In the genomic region with DNA sequence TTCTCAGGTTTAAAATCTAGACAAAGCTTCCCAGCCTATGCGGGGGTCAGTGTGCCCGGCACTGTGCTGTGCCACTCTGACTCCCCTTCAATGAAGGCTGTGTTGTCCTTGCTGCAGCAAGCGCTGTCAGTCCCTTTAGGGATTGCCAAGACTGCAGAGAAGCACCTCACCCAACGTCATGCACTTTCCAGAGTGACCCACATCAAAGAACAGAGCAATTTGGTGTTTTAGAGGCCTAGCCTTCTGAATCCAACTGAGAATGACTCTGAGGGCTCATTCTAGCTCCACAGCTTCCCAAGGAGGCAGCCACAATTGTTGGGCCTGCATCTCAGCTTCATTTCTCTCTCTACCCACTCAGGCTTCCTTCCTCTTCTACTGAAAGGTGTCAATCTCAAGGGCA, we compare ENCODE assay signal across 26 cellular contexts. TPM values are rescaled to one million over a fixed set of nuclear protein-coding genes. Genes with fewer than 3 reads are reported as not detected.
A peak's percentile ranks its signal among the peaks of the same experiment; 100 is the strongest.
DNase-seq lines count a peak whose midpoint lies in the region; ATAC-seq and TF ChIP-seq lines count a peak whose summit lies in the region.
"Had no signal": no experiment of that assay in that cellular context is flagged by ENCODE, and none has a peak within 500 bp of the region (broad histone marks: within the 10 kb centered on the region; RNA-seq: fewer than 3 reads in every experiment).

No MANE protein-coding gene starts in this region.

- H4K5ac ChIP-seq in mesendoderm (ENCODE audit: low read length), result no peak overlapping the region

- TF ChIP-seq CTCF in natural killer cell (IDR thresholded peaks at IDR 0.05) (no peak), transverse colon (IDR thresholded peaks at IDR 0.05) (no peak), suprapubic skin (IDR thresholded peaks at IDR 0.05) (no peak)

- H2BK15ac ChIP-seq in mesendoderm (replicated peaks; ENCODE audit: low read depth), result no peak overlapping the region

- intact Hi-C loops in natural killer cell (cut with micrococcal nuclease), result no loop called here
- intact Hi-C loops in transverse colon (cut with DNase I; ENCODE audit: low total_unique reads), result no loop called here

- no peaks in the 10 kb centered on the region for H3K79me2 ChIP-seq in mesendoderm (ENCODE audit: control insufficient read depth, insufficient read depth, low read length)

- H3K4me3 ChIP-seq in SK-N-MC, result peak overlapping the region; percentile 5; the same call in 1 of the 2 replicates
- H3K4me3 ChIP-seq in mesendoderm (ENCODE audit: low read length), result no peak overlapping the region
- no peak overlapping the region for H3K4me3 ChIP-seq in transverse colon
- H3K4me3 ChIP-seq in suprapubic skin, result no peak overlapping the region
- H3K4me3 ChIP-seq: ascending aorta, K562, thoracic aorta had no signal

- H3K4me2 ChIP-seq in mesendoderm (ENCODE audit: low read length), result no peak overlapping the region

- no peak overlapping the region for H3K23ac ChIP-seq in mesendoderm (ENCODE audit: low read length)

- H3K4me1 ChIP-seq in mesendoderm (ENCODE audit: control insufficient read depth, low read depth, low read length), result no peaks in the 10 kb centered on the region
- H3K4me1 ChIP-seq in transverse colon, result peaks cover 0 to 20% (median 5%) of the 10 kb centered on the region in 4 donors
- peaks cover 6% of the 10 kb centered on the region for H3K4me1 ChIP-seq in suprapubic skin

- H3K9ac ChIP-seq in SK-N-MC (ENCODE audit: insufficient read length) (no peak overlapping the region), mesendoderm (ENCODE audit: low read length) (no peak overlapping the region)

- ATAC-seq in natural killer cell, result no peak
- ATAC-seq in natural killer cell treated with Interleukin-12 subunit alpha and Interleukin-12 subunit beta and Interleukin-15 and Interleukin-18, amount 100 ng/mL, for 72 hours, result no peak
- ATAC-seq: activated CD4-positive, CD25-positive, alpha-beta regulatory T cell treated with anti-CD3 and anti-CD28 coated beads, Interleukin-2, amount 50 U/mL, for 24 hours; K562; Panc1; stimulated activated effector memory CD8-positive, alpha-beta T cell treated with anti-CD3 and anti-CD28 coated beads, Interleukin-12 subunit alpha, Interleukin-12 subunit beta, amount 100 ng/mL, for 72 hours; T-cell had no signal

- no peak overlapping the region for H2BK5ac ChIP-seq in mesendoderm (ENCODE audit: low read length)

- WGBS in mesendoderm (ENCODE audit: extremely low coverage, insufficient coverage, low lambda C conversion rate), result no CpG with 5 or more reads among the region's 4 CpGs
- 68 to 100% methylated on average over 3 to 4 of the region's 4 CpGs for WGBS in transverse colon (ENCODE audit: low coverage in 1 of 2), 2 donors
- WGBS in suprapubic skin, result 63% methylated on average over 4 of the region's 4 CpGs

- H2BK120ac ChIP-seq in mesendoderm (ENCODE audit: low read depth, low read length), result no peak overlapping the region

- TF ChIP-seq EP300 in transverse colon (IDR thresholded peaks at IDR 0.05; ENCODE audit: low read depth) (no peak), suprapubic skin (IDR thresholded peaks at IDR 0.05) (no peak)

- TF ChIP-seq POLR2A in transverse colon (IDR thresholded peaks at IDR 0.05) (no peak), suprapubic skin (IDR thresholded peaks at IDR 0.05) (no peak)

- H3K36me3 Mint-ChIP-seq in natural killer cell, result no peaks in the 10 kb centered on the region
- H3K36me3 Mint-ChIP-seq in natural killer cell treated with Interleukin-12 subunit alpha and Interleukin-12 subunit beta and Interleukin-15 and Interleukin-18, amount 100 ng/mL, for 72 hours, result peaks cover 7% of the 10 kb centered on the region
- H3K36me3 Mint-ChIP-seq: stimulated activated effector memory CD8-positive, alpha-beta T cell treated with anti-CD3 and anti-CD28 coated beads, Interleukin-12 subunit alpha, Interleukin-12 subunit beta, amount 100 ng/mL, for 72 hours had no signal

- peaks cover 0 to 3% of the 10 kb centered on the region in 2 donors for H3K9me3 Mint-ChIP-seq in natural killer cell
- H3K9me3 Mint-ChIP-seq in natural killer cell treated with Interleukin-12 subunit alpha and Interleukin-12 subunit beta and Interleukin-15 and Interleukin-18, amount 100 ng/mL, for 72 hours, result peaks cover 6% of the 10 kb centered on the region

- H3K56ac ChIP-seq in mesendoderm (ENCODE audit: low read length), result peak overlapping the region; percentile 44

- in situ Hi-C loops in transverse colon (cut with MboI; ENCODE audit: low pct_ligation_motif_present in 1 of 4, low pct_unique_long_range_greater_than_20kb in 1 of 4, low sequenced_read_pairs in 3 of 4), result no loop called here

- H2AK5ac ChIP-seq in mesendoderm (ENCODE audit: low read length), result peak overlapping the region; percentile 14

- H3K36me3 ChIP-seq in SK-N-MC (ENCODE audit: insufficient read depth, low read length) (no peaks in the 10 kb centered on the region), mesendoderm (ENCODE audit: control insufficient read depth, insufficient read depth, low read length) (no peaks in the 10 kb centered on the region), transverse colon (no peaks in the 10 kb centered on the region), suprapubic skin (no peaks in the 10 kb centered on the region)
- H3K36me3 ChIP-seq: ascending aorta, thoracic aorta had no signal

- H3K27me3 ChIP-seq in mesendoderm (ENCODE audit: insufficient read depth, low read length, poor library complexity) (no peaks in the 10 kb centered on the region), transverse colon (no peaks in the 10 kb centered on the region), suprapubic skin (no peaks in the 10 kb centered on the region)
- H3K27me3 ChIP-seq: ascending aorta had no signal

- no peak overlapping the region for H4K8ac ChIP-seq in mesendoderm (ENCODE audit: low read depth, low read length)

- H3K27ac Mint-ChIP-seq in natural killer cell, result peak overlapping the region; percentile 53 to 81
- H3K27ac Mint-ChIP-seq in natural killer cell treated with Interleukin-12 subunit alpha and Interleukin-12 subunit beta and Interleukin-15 and Interleukin-18, amount 100 ng/mL, for 72 hours, result peak overlapping the region in 1 of 2 donors; percentile 82
- H3K27ac Mint-ChIP-seq: activated naive CD4-positive, alpha-beta T cell treated with anti-CD3 and anti-CD28 coated beads, Interleukin-2, amount 50 U/mL, for 24 hours; activated T-helper 1 cell treated with anti-CD3 and anti-CD28 coated beads, Interleukin-12 subunit alpha, Interleukin-12 subunit beta, Interleukin-2, Interleukin-4 antibody, amounts not matched to agents 30 ng/mL and 10 ng/mL and 1 ng/mL, durations not matched to agents 14 hours and 24 hours and 36 hours; HFFc6; stimulated activated effector memory CD8-positive, alpha-beta T cell treated with anti-CD3 and anti-CD28 coated beads, Interleukin-12 subunit alpha, Interleukin-12 subunit beta, amount 100 ng/mL, for 72 hours; T-cell had no signal

- H3K27me3 Mint-ChIP-seq in natural killer cell (ENCODE audit: low read depth in 2 of 2), result no peaks in the 10 kb centered on the region
- no peaks in the 10 kb centered on the region for H3K27me3 Mint-ChIP-seq in natural killer cell treated with Interleukin-12 subunit alpha and Interleukin-12 subunit beta and Interleukin-15 and Interleukin-18, amount 100 ng/mL, for 72 hours
- H3K27me3 Mint-ChIP-seq: activated naive CD4-positive, alpha-beta T cell treated with anti-CD3 and anti-CD28 coated beads, Interleukin-2, amount 50 U/mL, for 24 hours; CD4-positive, CD25-positive, alpha-beta regulatory T cell; T-cell had no signal

- no peak overlapping the region for H3K4me3 Mint-ChIP-seq in natural killer cell
- H3K4me3 Mint-ChIP-seq in natural killer cell treated with Interleukin-12 subunit alpha and Interleukin-12 subunit beta and Interleukin-15 and Interleukin-18, amount 100 ng/mL, for 72 hours, result no peak overlapping the region
- H3K4me3 Mint-ChIP-seq: activated naive CD4-positive, alpha-beta T cell treated with anti-CD3 and anti-CD28 coated beads, Interleukin-2, amount 50 U/mL, for 24 hours; activated T-helper 1 cell treated with anti-CD3 and anti-CD28 coated beads, Interleukin-12 subunit alpha, Interleukin-12 subunit beta, Interleukin-2, Interleukin-4 antibody, amounts not matched to agents 30 ng/mL and 10 ng/mL and 1 ng/mL, durations not matched to agents 14 hours and 24 hours and 36 hours; CD4-positive, CD25-positive, alpha-beta regulatory T cell; HFFc6; stimulated activated effector memory CD8-positive, alpha-beta T cell treated with anti-CD3 and anti-CD28 coated beads, Interleukin-12 subunit alpha, Interleukin-12 subunit beta, amount 100 ng/mL, for 72 hours; T-cell had no signal

- no peaks in the 10 kb centered on the region for H3K79me1 ChIP-seq in mesendoderm (ENCODE audit: low read length)

- H3K4ac ChIP-seq in mesendoderm (ENCODE audit: low read depth, low read length), result no peak overlapping the region

- DNase-seq in natural killer cell (no peak), SK-N-MC (ENCODE audit: low read depth, low spot score) (no peak), mesendoderm (no peak), transverse colon (no peak), GOT3 (lab: John Stamatoyannopoulos, UW) (no peak), SHP77 (lab: John Stamatoyannopoulos, UW) (no peak), suprapubic skin (ENCODE audit: low spot score in 2 of 2) (no peak)
- DNase-seq in natural killer cell treated with Interleukin-12 subunit alpha and Interleukin-12 subunit beta and Interleukin-15 and Interleukin-18, amount 100 ng/mL, for 72 hours (ENCODE audit: low spot score), result no peak
- DNase-seq: caudate nucleus; CD4-positive, CD25-positive, alpha-beta regulatory T cell; DMS 273 treated with DMSO at 0.1 percent for 48 hours; HFFc6; kidney glomerular epithelial cell; NCI-H510A treated with DMSO at 0.1 percent for 48 hours; NK-92 treated with Interleukin-12 subunit alpha and Interleukin-12 subunit beta, amount 100 ng/mL, for 24 hours; stimulated activated CD4-positive, alpha-beta T cell treated with anti-CD3 and anti-CD28 coated beads, Interleukin-2, amount 100 ng/mL, for 48 hours; T-cell had no signal

- H3K9me3 ChIP-seq in SK-N-MC (ENCODE audit: low read depth, low read length), result no peaks in the 10 kb centered on the region
- H3K9me3 ChIP-seq in transverse colon, result no peaks in the 10 kb centered on the region
- no peaks in the 10 kb centered on the region for H3K9me3 ChIP-seq in suprapubic skin
- H3K9me3 ChIP-seq: ascending aorta, thoracic aorta had no signal

- H3K18ac ChIP-seq in mesendoderm (ENCODE audit: low read length), result no peak overlapping the region

- H3K4me1 Mint-ChIP-seq in natural killer cell, result peaks cover 40 to 53% of the 10 kb centered on the region in 2 donors
- peaks cover 40 to 45% of the 10 kb centered on the region in 2 donors for H3K4me1 Mint-ChIP-seq in natural killer cell treated with Interleukin-12 subunit alpha and Interleukin-12 subunit beta and Interleukin-15 and Interleukin-18, amount 100 ng/mL, for 72 hours (ENCODE audit: low read depth in 2 of 2)

- peak overlapping the region; percentile 35; the same call in 1 of the 2 replicates for H3K27ac ChIP-seq in SK-N-MC
- no peak overlapping the region for H3K27ac ChIP-seq in mesendoderm (ENCODE audit: low read depth, low read length)
- peak overlapping the region; percentile 45 to 66 (median 52) for H3K27ac ChIP-seq in transverse colon
- no peak overlapping the region for H3K27ac ChIP-seq in suprapubic skin
- H3K27ac ChIP-seq: thoracic aorta had no signal

RNA-seq across cellular contexts. Expression of a gene that starts 26.4 kb away (rescaled TPM):
- total RNA-seq in natural killer cell (10 to 100 TPM; 24.0 to 29.1 (median 27.2) TPM), transverse colon (10 to 100 TPM in 2 of 4 donors, 1 to 10 TPM in 2; 1.1 to 15.9 (median 9.7) TPM), suprapubic skin (10 to 100 TPM; 16.6 to 51.0 (median 30.0) TPM)
- 10 to 100 TPM; 11.0 to 11.9 TPM for total RNA-seq in natural killer cell treated with Interleukin-12 subunit alpha and Interleukin-12 subunit beta and Interleukin-15 and Interleukin-18, amount 100 ng/mL, for 72 hours
- 4.2 TPM for polyA plus RNA-seq in mesendoderm (2013, experiment 1 of 2)
- 3.7 TPM for polyA plus RNA-seq in mesendoderm (2013, experiment 2 of 2)
- total RNA-seq: HT-29 had no signal

Comparison
In these comparisons a context has a peak if more than half of its experiments do, and no peak if none do; other contexts are left out.
1. H3K27ac ChIP-seq: peak in SK-N-MC (single experiment) and transverse colon (4 of 4); none in mesendoderm (single experiment) and suprapubic skin (single experiment).